14 cellular contexts compared by ENCODE assay signal in genomic region chr10:49280001-49280408, GRCh38. TPM values are rescaled to one million over a fixed set of nuclear protein-coding genes. Genes with fewer than 3 reads are reported as not detected.
A peak's percentile ranks its signal among the peaks of the same experiment; 100 is the strongest.
DNase-seq lines count a peak whose midpoint lies in the region; ATAC-seq and TF ChIP-seq lines count a peak whose summit lies in the region.
"Had no signal": no experiment of that assay in that cellular context is flagged by ENCODE, and none has a peak within 500 bp of the region (broad histone marks: within the 10 kb centered on the region; RNA-seq: fewer than 3 reads in every experiment).

No MANE protein-coding gene starts in this region.

- H3K23ac ChIP-seq in mesendoderm (ENCODE audit: low read length) = no peak overlapping the region

- no peak overlapping the region for H3K4ac ChIP-seq in mesendoderm (ENCODE audit: low read depth, low read length)

- H3K79me1 ChIP-seq in mesendoderm (ENCODE audit: low read length) = no peaks in the 10 kb centered on the region

- H3K4me3 ChIP-seq in GM23248 = no peak overlapping the region
- no peak overlapping the region for H3K4me3 ChIP-seq in gastroesophageal sphincter
- H3K4me3 ChIP-seq in mesendoderm (ENCODE audit: low read length) = no peak overlapping the region

- no peaks in the 10 kb centered on the region for H3K79me2 ChIP-seq in GM23248 (ENCODE audit: insufficient read depth)
- H3K79me2 ChIP-seq in mesendoderm (ENCODE audit: control insufficient read depth, insufficient read depth, low read length) = no peaks in the 10 kb centered on the region

- H3K9me3 Mint-ChIP-seq in activated CD4-positive, alpha-beta memory T cell treated with anti-CD3 and anti-CD28 coated beads for 36 hours = no peaks in the 10 kb centered on the region
- no peaks in the 10 kb centered on the region for H3K9me3 Mint-ChIP-seq in activated T-helper 1 cell treated with anti-CD3 and anti-CD28 coated beads, Interleukin-12 subunit alpha, Interleukin-12 subunit beta, Interleukin-2, Interleukin-4 antibody, amounts not matched to agents 30 ng/mL and 10 ng/mL and 1 ng/mL, durations not matched to agents 14 hours and 24 hours and 36 hours
- H3K9me3 Mint-ChIP-seq: T-helper 2 cell treated with Interferon-gamma antibody and Interleukin-4, amounts not matched to agents 5 μg/mL and 100 μg/mL, for 36 hours had no signal

- no peaks in the 10 kb centered on the region for H3F3A ChIP-seq in GM23248 (ENCODE audit: insufficient read depth)

- H3K27me3 ChIP-seq in GM23248 (replicated peaks; ENCODE audit: insufficient read depth) = no peaks in the 10 kb centered on the region
- H3K27me3 ChIP-seq in gastroesophageal sphincter = peaks cover 20% of the 10 kb centered on the region
- H3K27me3 ChIP-seq in mesendoderm (ENCODE audit: insufficient read depth, low read length, poor library complexity) = no peaks in the 10 kb centered on the region

- H3K27ac ChIP-seq in GM23248 = no peak overlapping the region
- no peak overlapping the region for H3K27ac ChIP-seq in gastroesophageal sphincter
- no peak overlapping the region for H3K27ac ChIP-seq in mesendoderm (ENCODE audit: low read depth, low read length)

- TF ChIP-seq POLR2A in gastroesophageal sphincter (IDR thresholded peaks at IDR 0.05) = no peak

- no peak overlapping the region for H3K4me3 Mint-ChIP-seq in activated CD4-positive, alpha-beta memory T cell treated with anti-CD3 and anti-CD28 coated beads for 36 hours
- H3K4me3 Mint-ChIP-seq in activated T-helper 1 cell treated with anti-CD3 and anti-CD28 coated beads, Interleukin-12 subunit alpha, Interleukin-12 subunit beta, Interleukin-2, Interleukin-4 antibody, amounts not matched to agents 30 ng/mL and 10 ng/mL and 1 ng/mL, durations not matched to agents 14 hours and 24 hours and 36 hours = no peak overlapping the region
- H3K4me3 Mint-ChIP-seq: nephron progenitor cell; T-helper 2 cell treated with Interferon-gamma antibody and Interleukin-4, amounts not matched to agents 5 μg/mL and 100 μg/mL, for 36 hours had no signal

- H4K20me1 ChIP-seq in GM23248 (ENCODE audit: insufficient read depth) = no peaks in the 10 kb centered on the region

- H3K4me1 Mint-ChIP-seq in activated CD4-positive, alpha-beta memory T cell treated with anti-CD3 and anti-CD28 coated beads for 36 hours (ENCODE audit: low read depth) = no peaks in the 10 kb centered on the region
- H3K4me1 Mint-ChIP-seq in activated T-helper 1 cell treated with anti-CD3 and anti-CD28 coated beads, Interleukin-12 subunit alpha, Interleukin-12 subunit beta, Interleukin-2, Interleukin-4 antibody, amounts not matched to agents 30 ng/mL and 10 ng/mL and 1 ng/mL, durations not matched to agents 14 hours and 24 hours and 36 hours (ENCODE audit: low read depth) = peaks cover 5% of the 10 kb centered on the region

- H2AK5ac ChIP-seq in mesendoderm (ENCODE audit: low read length) = no peak overlapping the region

- in situ Hi-C loops in GM23248 (cut with MboI) = no loop called here

- no peak overlapping the region for H3K9ac ChIP-seq in GM23248
- H3K9ac ChIP-seq in mesendoderm (ENCODE audit: low read length) = no peak overlapping the region

- H3K4me1 ChIP-seq in GM23248 (ENCODE audit: insufficient read depth) = peaks cover 5% of the 10 kb centered on the region; the same call in 1 of the 2 replicates
- no peaks in the 10 kb centered on the region for H3K4me1 ChIP-seq in gastroesophageal sphincter
- no peaks in the 10 kb centered on the region for H3K4me1 ChIP-seq in mesendoderm (ENCODE audit: control insufficient read depth, low read depth, low read length)

- no peak overlapping the region for H2AFZ ChIP-seq in GM23248

- no peak overlapping the region for H4K8ac ChIP-seq in mesendoderm (ENCODE audit: low read depth, low read length)

- no peaks in the 10 kb centered on the region for H3K9me2 ChIP-seq in GM23248 (ENCODE audit: insufficient read depth)

- no peak overlapping the region for H2BK15ac ChIP-seq in mesendoderm (replicated peaks; ENCODE audit: low read depth)

- H3K9me3 ChIP-seq in GM23248 (ENCODE audit: low read depth) (no peaks in the 10 kb centered on the region), gastroesophageal sphincter (no peaks in the 10 kb centered on the region)

- DNase-seq in AG08395 (ENCODE audit: low spot score) = peak; percentile 57
- DNase-seq in GM23248 = peak; percentile 90
- DNase-seq in activated CD4-positive, alpha-beta memory T cell treated with anti-CD3 and anti-CD28 coated beads for 36 hours = peak; percentile 38
- no peak for DNase-seq in activated T-helper 1 cell treated with anti-CD3 and anti-CD28 coated beads, Interleukin-12 subunit alpha, Interleukin-12 subunit beta, Interleukin-2, Interleukin-4 antibody, amounts not matched to agents 30 ng/mL and 10 ng/mL and 1 ng/mL, durations not matched to agents 14 hours and 24 hours and 36 hours (ENCODE audit: low spot score)
- DNase-seq in mesendoderm = no peak
- no peak for DNase-seq in inferior parietal cortex (ENCODE audit: extremely low spot score)
- DNase-seq: cortex of kidney, KG1, NCI-H526, nephron progenitor cell had no signal

- no peaks in the 10 kb centered on the region for H3K36me3 Mint-ChIP-seq in activated CD4-positive, alpha-beta memory T cell treated with anti-CD3 and anti-CD28 coated beads for 36 hours
- H3K36me3 Mint-ChIP-seq in activated T-helper 1 cell treated with anti-CD3 and anti-CD28 coated beads, Interleukin-12 subunit alpha, Interleukin-12 subunit beta, Interleukin-2, Interleukin-4 antibody, amounts not matched to agents 30 ng/mL and 10 ng/mL and 1 ng/mL, durations not matched to agents 14 hours and 24 hours and 36 hours (ENCODE audit: low read depth) = no peaks in the 10 kb centered on the region

- 35 to 40% methylated on average over 3 of the region's 3 CpGs for WGBS in GM23248 (ENCODE audit: low coverage in 1 of 2, low lambda C conversion rate in 2 of 2, missing lambda C conversion rate in 2 of 2), 2 experiments
- WGBS in gastroesophageal sphincter (ENCODE audit: low coverage in 1 of 2), 2 donors = 33% methylated on average over 1 of the region's 3 CpGs; no CpG with 5 or more reads in 1 of the 2 donors
- WGBS in mesendoderm (ENCODE audit: extremely low coverage, insufficient coverage, low lambda C conversion rate) = no CpG with 5 or more reads among the region's 3 CpGs

- H3K27me3 Mint-ChIP-seq in activated CD4-positive, alpha-beta memory T cell treated with anti-CD3 and anti-CD28 coated beads for 36 hours = peaks cover 3% of the 10 kb centered on the region
- H3K27me3 Mint-ChIP-seq in activated T-helper 1 cell treated with anti-CD3 and anti-CD28 coated beads, Interleukin-12 subunit alpha, Interleukin-12 subunit beta, Interleukin-2, Interleukin-4 antibody, amounts not matched to agents 30 ng/mL and 10 ng/mL and 1 ng/mL, durations not matched to agents 14 hours and 24 hours and 36 hours (ENCODE audit: insufficient read depth) = no peaks in the 10 kb centered on the region

- ATAC-seq in gastroesophageal sphincter (peak; percentile 43), HG03139 (IDR thresholded peaks at IDR 0.05; ENCODE audit: unreplicated experiment) (no peak)

- H3K4me2 ChIP-seq in GM23248 (ENCODE audit: unreplicated experiment) (no peak overlapping the region), mesendoderm (ENCODE audit: low read length) (no peak overlapping the region)

- no peak overlapping the region for H2BK120ac ChIP-seq in mesendoderm (ENCODE audit: low read depth, low read length)

- H3K56ac ChIP-seq in mesendoderm (ENCODE audit: low read length) = no peak overlapping the region

- CTCF ChIA-PET in activated CD4-positive, alpha-beta memory T cell treated with anti-CD3 and anti-CD28 coated beads for 36 hours (lab: Charles Lee) = no interaction called here

- H3K18ac ChIP-seq in mesendoderm (ENCODE audit: low read length) = no peak overlapping the region

- no peak for TF ChIP-seq EP300 in gastroesophageal sphincter (IDR thresholded peaks at IDR 0.05)

- intact Hi-C loops in activated CD4-positive, alpha-beta memory T cell treated with anti-CD3 and anti-CD28 coated beads for 36 hours (cut with micrococcal nuclease) = no loop called here
- intact Hi-C loops in activated T-helper 1 cell treated with anti-CD3 and anti-CD28 coated beads, Interleukin-12 subunit alpha, Interleukin-12 subunit beta, Interleukin-2, Interleukin-4 antibody, amounts not matched to agents 30 ng/mL and 10 ng/mL and 1 ng/mL, durations not matched to agents 14 hours and 24 hours and 36 hours (cut with micrococcal nuclease) = loop anchor here (10.0 kb wide), 1 partner anchor 295 kb away; no protein-coding TSS in a partner anchor

- H4K5ac ChIP-seq in mesendoderm (ENCODE audit: low read length) = no peak overlapping the region

- no peak overlapping the region for H2BK5ac ChIP-seq in mesendoderm (ENCODE audit: low read length)

- H3K27ac Mint-ChIP-seq in activated CD4-positive, alpha-beta memory T cell treated with anti-CD3 and anti-CD28 coated beads for 36 hours = no peak overlapping the region
- H3K27ac Mint-ChIP-seq in activated T-helper 1 cell treated with anti-CD3 and anti-CD28 coated beads, Interleukin-12 subunit alpha, Interleukin-12 subunit beta, Interleukin-2, Interleukin-4 antibody, amounts not matched to agents 30 ng/mL and 10 ng/mL and 1 ng/mL, durations not matched to agents 14 hours and 24 hours and 36 hours = no peak overlapping the region
- H3K27ac Mint-ChIP-seq: nephron progenitor cell; T-helper 2 cell treated with Interferon-gamma antibody and Interleukin-4, amounts not matched to agents 5 μg/mL and 100 μg/mL, for 36 hours had no signal

- H3K36me3 ChIP-seq in GM23248 (ENCODE audit: low read depth) (no peaks in the 10 kb centered on the region), gastroesophageal sphincter (no peaks in the 10 kb centered on the region), mesendoderm (ENCODE audit: control insufficient read depth, insufficient read depth, low read length) (no peaks in the 10 kb centered on the region)

- POLR2A ChIA-PET in activated CD4-positive, alpha-beta memory T cell treated with anti-CD3 and anti-CD28 coated beads for 36 hours (lab: Charles Lee) = no interaction called here

- no peak for TF ChIP-seq CTCF in gastroesophageal sphincter (IDR thresholded peaks at IDR 0.05)

RNA-seq across cellular contexts. Expression of gene C10orf71, which starts 19.0 kb away (rescaled TPM):
- not detected in 2 replicates for total RNA-seq in GM23248 (2014; rRNA removed; shearing (Covaris generic))
- polyA plus RNA-seq in GM23248 (2016; fragmentation: Nextera tagmentation; extraction: Ambion mirVana) = not detected in 2 replicates
- not detected for total RNA-seq in activated CD4-positive, alpha-beta memory T cell treated with anti-CD3 and anti-CD28 coated beads for 36 hours
- total RNA-seq in gastroesophageal sphincter = under 1 TPM in 2 of 4 donors, not detected in 2; 0.08 to 0.27 TPM
- total RNA-seq in activated T-helper 1 cell treated with anti-CD3 and anti-CD28 coated beads, Interleukin-12 subunit alpha, Interleukin-12 subunit beta, Interleukin-2, Interleukin-4 antibody, amounts not matched to agents 30 ng/mL and 10 ng/mL and 1 ng/mL, durations not matched to agents 14 hours and 24 hours and 36 hours = not detected in 2 replicates
- polyA plus RNA-seq in mesendoderm (2013, experiment 1 of 2) = not detected
- polyA plus RNA-seq in mesendoderm (2013, experiment 2 of 2) = 0.01 TPM
- total RNA-seq: subcutaneous adipose tissue had no signal

Comparison
In these comparisons a context has a peak if more than half of its experiments do, and no peak if none do; other contexts are left out.
1. DNase-seq: peak in AG08395 (single experiment), GM23248 (single experiment) and activated CD4-positive, alpha-beta memory T cell treated with anti-CD3 and anti-CD28 coated beads for 36 hours (single experiment); none in activated T-helper 1 cell treated with anti-CD3 and anti-CD28 coated beads, Interleukin-12 subunit alpha, Interleukin-12 subunit beta, Interleukin-2, Interleukin-4 antibody, amounts not matched to agents 30 ng/mL and 10 ng/mL and 1 ng/mL, durations not matched to agents 14 hours and 24 hours and 36 hours (single experiment), mesendoderm (single experiment) and inferior parietal cortex (single experiment).